In the genomic region with DNA sequence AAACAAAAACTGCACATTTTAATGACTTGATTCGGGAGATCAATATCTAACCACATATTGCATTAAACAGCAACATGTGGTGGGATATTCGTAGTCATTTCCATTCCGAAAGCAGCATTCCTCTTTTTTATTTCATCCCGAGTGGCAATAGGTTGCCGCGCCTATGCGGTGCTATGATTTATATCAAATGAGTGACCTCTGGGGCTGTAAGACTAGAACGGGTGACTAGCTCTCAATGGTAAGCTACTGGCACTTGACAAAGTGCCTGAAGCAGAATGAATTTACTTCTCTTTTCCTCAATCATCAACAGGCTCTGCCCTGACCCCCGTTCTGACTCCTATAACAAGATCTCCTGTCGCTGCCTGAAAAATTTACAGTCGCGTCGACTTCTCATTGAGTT, we compare ENCODE assay signal across 1 cellular context.
A peak's percentile ranks its signal among the peaks of the same experiment; 100 is the strongest.
TF ChIP-seq lines count a peak whose summit lies in the region.

No MANE protein-coding gene starts in this region.

TF ChIP-seq in HEK293, 187 proteins besides CTCF, POLR2A, EP300 and RAD21 (continued from another document):
- TF ChIP-seq PRDM4 (tag by site-specific recombination; IDR thresholded peaks at IDR 0.05) (peak; percentile 67; the same call in 1 of the 2 replicates), ZNF561 (tag by site-specific recombination; IDR thresholded peaks at IDR 0.05; ENCODE audit: borderline replicate concordance) (peak; percentile 67; the same call in 1 of the 2 replicates), ZXDB (tag by site-specific recombination; IDR thresholded peaks at IDR 0.05) (0 out of 2 replicates have a peak, but pooled peaks have one; percentile 34), ZNF610 (tag by site-specific recombination; IDR thresholded peaks at IDR 0.05; ENCODE audit: borderline replicate concordance) (0 out of 2 replicates have a peak, but pooled peaks have one; percentile 33), GFI1B (tag by site-specific recombination; IDR thresholded peaks at IDR 0.05) (no peak), ZSCAN30 (tag by site-specific recombination; IDR thresholded peaks at IDR 0.05) (0 out of 2 replicates have a peak, but pooled peaks have one; percentile 50), FEZF1 (tag by site-specific recombination; IDR thresholded peaks at IDR 0.05) (peak; percentile 95), ZNF843 (tag by site-specific recombination; IDR thresholded peaks at IDR 0.05) (peak; percentile 88), ZNF335 (tag by site-specific recombination; conservative IDR thresholded peaks at IDR 0.05) (peak; percentile 95), ZFHX2 (tag by site-specific recombination; conservative IDR thresholded peaks at IDR 0.05) (no peak), ZNF37A (tag by site-specific recombination; IDR thresholded peaks at IDR 0.05) (no peak), ZNF311 (tag by site-specific recombination; IDR thresholded peaks at IDR 0.05; ENCODE audit: borderline replicate concordance) (no peak), ZEB2 (tag by site-specific recombination; IDR thresholded peaks at IDR 0.05) (peak; percentile 61), IKZF3 (tag by site-specific recombination; IDR thresholded peaks at IDR 0.05) (peak; percentile 93), KLF10 (tag by site-specific recombination; IDR thresholded peaks at IDR 0.05) (peak; percentile 48; the same call in 1 of the 2 replicates), ZSCAN23 (tag by site-specific recombination; IDR thresholded peaks at IDR 0.05) (no peak)
